In the genomic region with DNA sequence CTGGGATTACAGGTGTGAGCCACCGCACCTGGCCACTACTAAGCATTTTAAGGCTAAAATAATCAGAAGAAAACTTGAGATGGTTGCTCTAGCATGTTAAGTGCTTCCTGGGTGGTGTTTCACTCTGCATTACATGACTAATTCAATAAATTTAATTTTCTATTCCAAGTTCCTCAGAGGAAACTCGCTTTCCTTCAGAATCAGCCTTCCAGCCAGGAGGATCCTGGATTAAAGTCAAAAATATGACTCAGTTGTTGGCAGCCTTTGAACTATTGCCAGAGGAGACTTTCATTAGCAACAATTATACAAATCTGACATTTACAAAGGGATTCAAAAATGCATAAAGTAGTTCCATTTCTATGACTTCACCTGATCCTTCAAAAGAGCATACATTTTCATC, we compare ENCODE assay signal across 14 cellular contexts.
A peak's percentile ranks its signal among the peaks of the same experiment; 100 is the strongest.
DNase-seq lines count a peak whose midpoint lies in the region; TF ChIP-seq lines count a peak whose summit lies in the region.
"Had no signal": no experiment of that assay in that cellular context is flagged by ENCODE, and none has a peak within 500 bp of the region (broad histone marks: within the 10 kb centered on the region; RNA-seq: fewer than 3 reads in every experiment).

No MANE protein-coding gene starts in this region.

- H3K27me3 ChIP-seq in adrenal gland (no peaks in the 10 kb centered on the region), endodermal cell (ENCODE audit: control insufficient read depth, insufficient read depth, low read length, poor library complexity, severe bottlenecking) (no peaks in the 10 kb centered on the region)
- H3K27me3 ChIP-seq: vagina had no signal

- H3K27ac Mint-ChIP-seq in immature natural killer cell (no peak overlapping the region), endodermal cell (no peak overlapping the region)
- H3K27ac Mint-ChIP-seq: effector memory CD8-positive, alpha-beta T cell; naive thymus-derived CD4-positive, alpha-beta T cell had no signal

- DNase-seq in A172 (ENCODE audit: low spot score): peak; percentile 76
- DNase-seq in LoVo (ENCODE audit: low spot score): peak; percentile 82
- peak in 6 of 7 donors; percentile 23 to 49 (median 34) for DNase-seq in adrenal gland
- peak; percentile 7 for DNase-seq in glomerular visceral epithelial cell (ENCODE audit: extremely low spot score)
- DNase-seq in DMS79 treated with DMSO at 0.1 percent for 48 hours (lab: John Stamatoyannopoulos, UW): no peak
- no peak for DNase-seq in immature natural killer cell
- DNase-seq in mucosa of gallbladder (ENCODE audit: low spot score): no peak
- DNase-seq in endodermal cell: no peak
- DNase-seq: effector memory CD8-positive, alpha-beta T cell; mesenchymal stem cell; naive thymus-derived CD4-positive, alpha-beta T cell; NCI-H1694 had no signal

- H3K4me1 ChIP-seq in adrenal gland (replicated peaks in 1 of 2): peaks cover 0 to 4% of the 10 kb centered on the region in 2 donors
- no peaks in the 10 kb centered on the region for H3K4me1 ChIP-seq in endodermal cell (ENCODE audit: control insufficient read depth, insufficient read depth, low read length)
- H3K4me1 ChIP-seq: vagina had no signal

- no peak for TF ChIP-seq POLR2A in adrenal gland (IDR thresholded peaks at IDR 0.05)

- H3K36me3 ChIP-seq in adrenal gland (replicated peaks in 1 of 2) (no peaks in the 10 kb centered on the region), endodermal cell (ENCODE audit: control insufficient read depth, insufficient read depth, low read length) (no peaks in the 10 kb centered on the region)
- H3K36me3 ChIP-seq: vagina had no signal

- peak overlapping the region in 1 of 5 donors; percentile 50 for H3K27ac ChIP-seq in adrenal gland
- no peak overlapping the region for H3K27ac ChIP-seq in endodermal cell (ENCODE audit: low read depth, low read length)
- H3K27ac ChIP-seq: C4-2B, vagina had no signal

- H3K36me3 Mint-ChIP-seq in immature natural killer cell: no peaks in the 10 kb centered on the region
- peaks cover 6% of the 10 kb centered on the region for H3K36me3 Mint-ChIP-seq in endodermal cell (ENCODE audit: low read depth)
- H3K36me3 Mint-ChIP-seq: naive thymus-derived CD4-positive, alpha-beta T cell had no signal

- WGBS in adrenal gland, 4 donors: 29 to 43% (median 37%) methylated on average over 2 of the region's 2 CpGs
- WGBS in endodermal cell (ENCODE audit: insufficient coverage in 1 of 2, insufficient read length in 1 of 2), 2 experiments: 0 to 43% methylated on average over 1 to 2 of the region's 2 CpGs

- H3K9ac ChIP-seq in endodermal cell (ENCODE audit: extremely low read depth, low read length, poor library complexity, severe bottlenecking): no peak overlapping the region

- H3K9me3 ChIP-seq in adrenal gland (replicated peaks in 1 of 3) (no peaks in the 10 kb centered on the region), endodermal cell (ENCODE audit: control insufficient read depth, low read length) (peaks cover 32% of the 10 kb centered on the region)
- H3K9me3 ChIP-seq: vagina had no signal

- TF ChIP-seq CTCF in adrenal gland (IDR thresholded peaks at IDR 0.05): no peak
- no peak for TF ChIP-seq CTCF in endodermal cell (conservative IDR thresholded peaks at IDR 0.05)

- H3K9me3 Mint-ChIP-seq in immature natural killer cell (peaks cover 0 to 2% (median 0%) of the 10 kb centered on the region in 6 donors), endodermal cell (peaks cover 31% of the 10 kb centered on the region)
- H3K9me3 Mint-ChIP-seq: effector memory CD8-positive, alpha-beta T cell had no signal

- H3K4me3 ChIP-seq in adrenal gland: no peak overlapping the region
- H3K4me3 ChIP-seq in endodermal cell (ENCODE audit: low read length): no peak overlapping the region
- H3K4me3 ChIP-seq: vagina had no signal

- no peak overlapping the region for H3K4me3 Mint-ChIP-seq in immature natural killer cell
- no peak overlapping the region for H3K4me3 Mint-ChIP-seq in endodermal cell
- H3K4me3 Mint-ChIP-seq: effector memory CD8-positive, alpha-beta T cell; naive thymus-derived CD4-positive, alpha-beta T cell had no signal

- H3K4me1 Mint-ChIP-seq in immature natural killer cell (no peaks in the 10 kb centered on the region), endodermal cell (no peaks in the 10 kb centered on the region)
- H3K4me1 Mint-ChIP-seq: naive thymus-derived CD4-positive, alpha-beta T cell had no signal

- intact Hi-C loops in adrenal gland (cut with DNase I): loop anchor here in 1 of 2 donors (5.0 kb wide), 2 partner anchors 349 to 624 kb away; no protein-coding TSS in a partner anchor

- H3K27me3 Mint-ChIP-seq in immature natural killer cell (ENCODE audit: low read depth in 3 of 3) (peaks cover 0 to 7% (median 2%) of the 10 kb centered on the region in 3 donors), endodermal cell (ENCODE audit: insufficient read depth) (no peaks in the 10 kb centered on the region)

Comparison
In these comparisons a context has a peak if more than half of its experiments do, and no peak if none do; other contexts are left out.
1. DNase-seq: peak in A172 (single experiment), LoVo (single experiment), adrenal gland (6 of 7) and glomerular visceral epithelial cell (single experiment); none in DMS79 treated with DMSO at 0.1 percent for 48 hours (single experiment), immature natural killer cell (0 of 3), mucosa of gallbladder (single experiment) and endodermal cell (single experiment).